Comparison of ENCODE assay signal across 20 cellular contexts in the genomic region with DNA sequence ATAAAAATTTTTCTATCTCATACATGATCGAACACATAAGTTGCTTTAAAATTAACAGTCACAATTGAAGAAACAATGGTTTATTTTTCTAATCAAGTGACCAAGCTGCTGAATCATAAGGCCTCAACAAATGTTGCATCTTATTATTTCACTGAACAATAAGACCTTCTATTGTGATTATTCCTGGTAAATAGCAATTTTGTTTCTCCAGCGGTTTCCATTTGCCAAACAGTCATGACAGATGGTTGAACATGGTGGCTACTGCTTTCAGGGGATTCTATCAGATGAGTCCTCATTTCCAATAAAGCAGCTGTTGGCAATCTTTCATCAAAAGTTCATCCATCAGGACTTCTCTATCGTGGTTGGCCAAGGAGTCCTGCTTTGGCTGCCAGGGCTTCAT. TPM values are rescaled to one million over a fixed set of nuclear protein-coding genes. Genes with fewer than 3 reads are reported as not detected.
"Had no signal": no experiment of that assay in that cellular context is flagged by ENCODE, and none has a peak within 500 bp of the region (broad histone marks: within the 10 kb centered on the region; RNA-seq: fewer than 3 reads in every experiment).

No MANE protein-coding gene starts in this region.

- ATAC-seq: foreskin keratinocyte, left lung, T-helper 17 cell had no signal

- DNase-seq: activated CD4-positive, alpha-beta T cell treated with anti-CD3 and anti-CD28 coated beads for 1 hour; activated gamma-delta T cell treated with Interleukin-2 at 50 U/mL for 16 hours; endodermal cell; foreskin keratinocyte; kidney; left lung; naive B cell; ovary; sigmoid colon; stimulated activated CD8-positive, alpha-beta memory T cell treated with anti-CD3 and anti-CD28 coated beads, Interleukin-4, amount 100 ng/mL, for 48 hours; stimulated activated naive CD4-positive, alpha-beta T cell; T-helper 17 cell; WERI-Rb-1 had no signal

- H3K9me3 ChIP-seq: left lung, ovary, sigmoid colon, tibial nerve had no signal

- H3K36me3 ChIP-seq: ovary had no signal

- H3K4me1 ChIP-seq: foreskin keratinocyte, left lung, sigmoid colon, tibial nerve had no signal

- H3K27me3 ChIP-seq: foreskin keratinocyte, left lung, ovary, sigmoid colon, tibial nerve had no signal

- H3K4me3 ChIP-seq: left lung, ovary, sigmoid colon, tibial nerve had no signal

- FAIRE-seq: colon, kidney, urothelium cell line had no signal

- H3K27ac ChIP-seq: foreskin keratinocyte, left lung, ovary, sigmoid colon, tibial nerve, WERI-Rb-1 had no signal

RNA-seq across cellular contexts. Expression of a gene that starts 13.0 kb away (rescaled TPM):
- total RNA-seq: cardiac septum, endodermal cell, epithelial cell of proximal tubule, fibroblast of lung, foreskin keratinocyte, kidney, left lung, lung microvascular endothelial cell, sigmoid colon, T-helper 17 cell had no signal
- polyA plus RNA-seq: fibroblast of lung, foreskin keratinocyte, ovary had no signal
